17 cellular contexts compared by ENCODE assay signal in the genomic region with DNA sequence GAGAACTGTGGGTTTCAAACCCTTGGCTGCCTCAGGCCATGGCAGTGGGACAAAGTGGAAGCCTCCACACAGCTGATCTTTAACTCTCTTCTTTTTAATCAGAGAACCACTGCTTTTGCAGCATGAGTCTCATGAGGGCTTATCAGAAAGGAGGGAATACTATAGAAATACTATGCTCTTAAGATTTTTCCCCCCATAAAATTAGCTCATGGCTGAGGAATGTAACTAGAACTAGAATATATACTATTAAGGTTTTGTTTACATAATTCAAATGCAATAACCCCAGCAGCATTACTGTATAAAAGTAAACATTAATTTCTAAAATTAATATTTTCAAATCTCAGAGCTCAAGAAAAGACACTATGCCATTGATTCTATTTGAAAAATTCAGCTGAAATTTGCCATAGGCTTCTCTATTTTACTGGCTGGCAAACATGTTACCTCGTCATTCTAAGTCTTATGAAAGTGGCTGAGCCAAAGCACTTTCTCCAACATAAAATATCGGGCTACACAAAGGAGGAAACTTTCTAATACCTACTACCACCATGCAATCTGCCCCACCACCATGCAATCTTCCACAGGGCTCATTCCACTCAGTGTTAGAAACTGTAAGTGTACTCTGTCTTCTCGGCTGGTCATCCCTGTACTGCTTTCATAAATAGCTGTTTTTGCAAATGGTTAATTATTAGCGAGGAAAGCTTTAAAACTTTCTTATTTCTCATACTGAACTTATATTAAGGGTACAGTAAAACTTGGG. TPM values are rescaled to one million over a fixed set of nuclear protein-coding genes. Genes with fewer than 3 reads are reported as not detected.
A peak's percentile ranks its signal among the peaks of the same experiment; 100 is the strongest.
DNase-seq lines count a peak whose midpoint lies in the region; ATAC-seq and TF ChIP-seq lines count a peak whose summit lies in the region.
"Had no signal": no experiment of that assay in that cellular context is flagged by ENCODE, and none has a peak within 500 bp of the region (broad histone marks: within the 10 kb centered on the region; RNA-seq: fewer than 3 reads in every experiment).

No MANE protein-coding gene starts in this region.

- no peaks in the 10 kb centered on the region for H3K27me3 Mint-ChIP-seq in activated naive CD4-positive, alpha-beta T cell treated with anti-CD3 and anti-CD28 coated beads, Interleukin-2, amount 10 ng/mL, durations not matched to agents 7 days and 5 days

- H3K79me2 ChIP-seq in PC-3 (ENCODE audit: low read length) (no peaks in the 10 kb centered on the region), fibroblast of lung (ENCODE audit: control insufficient read depth, insufficient read depth, low read length) (no peaks in the 10 kb centered on the region)

- peak; percentile 88 for ATAC-seq in PC-3
- ATAC-seq: CD8-positive, alpha-beta T cell had no signal

- no peak overlapping the region for H3K27ac Mint-ChIP-seq in activated naive CD4-positive, alpha-beta T cell treated with anti-CD3 and anti-CD28 coated beads, Interleukin-2, amount 10 ng/mL, durations not matched to agents 7 days and 5 days
- H3K27ac Mint-ChIP-seq: CD8-positive, alpha-beta T cell had no signal

- intact Hi-C loops in PC-3 (cut with micrococcal nuclease): loop anchor here (1.0 to 2.0 kb wide), 2 partner anchors 15 to 36 kb away; no protein-coding TSS in a partner anchor

- H3K4me3 ChIP-seq in PC-3 (ENCODE audit: low read length) (peak overlapping the region; percentile 14; the same call in 1 of the 2 replicates), fibroblast of lung (replicated peaks in 1 of 4; ENCODE audit: control extremely low read depth in 1 of 4, insufficient read depth in 1 of 4, low read depth in 3 of 4, low read length in 4 of 4) (no peak overlapping the region)
- H3K4me3 ChIP-seq: BLaER1, HAP-1 had no signal

- H3K36me3 Mint-ChIP-seq in activated naive CD4-positive, alpha-beta T cell treated with anti-CD3 and anti-CD28 coated beads, Interleukin-2, amount 10 ng/mL, durations not matched to agents 7 days and 5 days: no peaks in the 10 kb centered on the region

- H3K4me1 ChIP-seq in PC-3 (ENCODE audit: insufficient read depth, low read length) (peaks cover 21% of the 10 kb centered on the region), fibroblast of lung (ENCODE audit: control insufficient read depth, extremely low read depth, insufficient read depth, low read length) (no peaks in the 10 kb centered on the region)
- H3K4me1 ChIP-seq: BLaER1, HAP-1 had no signal

- H3F3A ChIP-seq in PC-3 (ENCODE audit: low read length, unreplicated experiment): no peaks in the 10 kb centered on the region

- H4K20me1 ChIP-seq in PC-3 (ENCODE audit: low read length) (no peaks in the 10 kb centered on the region), fibroblast of lung (ENCODE audit: control insufficient read depth, extremely low read depth, insufficient read depth, low read length) (no peaks in the 10 kb centered on the region)
- H4K20me1 ChIP-seq: BLaER1 had no signal

- H3K27me3 ChIP-seq in PC-3 (ENCODE audit: low read length) (no peaks in the 10 kb centered on the region), fibroblast of lung (ENCODE audit: control insufficient read depth, insufficient read depth, low read length) (no peaks in the 10 kb centered on the region)
- H3K27me3 ChIP-seq: BLaER1 had no signal

- CTCF ChIA-PET in PC-3 (lab: Charles Lee): interaction anchor here (0.6 to 0.9 kb wide), 2 partner anchors 8 to 64 kb away, joined by 3 to 4 read pairs; no protein-coding TSS in a partner anchor
- CTCF ChIA-PET in activated naive CD4-positive, alpha-beta T cell treated with anti-CD3 and anti-CD28 coated beads, Interleukin-2, amount 10 ng/mL, durations not matched to agents 7 days and 5 days (lab: Charles Lee): interaction anchor here (2.4 kb wide), 1 partner anchor 8 kb away, joined by 10 read pairs; no protein-coding TSS in a partner anchor

- no TSS peak for BruUV-seq in PC-3 (replicated peaks; lab: Mats Ljungman, UMichigan)

- H3K9ac ChIP-seq in PC-3 (ENCODE audit: low read length): no peak overlapping the region
- no peak overlapping the region for H3K9ac ChIP-seq in fibroblast of lung (ENCODE audit: insufficient read depth, low read length)
- H3K9ac ChIP-seq: BLaER1 had no signal

- peak overlapping the region; percentile 65 for H3K4me2 ChIP-seq in PC-3 (ENCODE audit: low read length)
- peak overlapping the region; percentile 9 for H3K4me2 ChIP-seq in fibroblast of lung (ENCODE audit: extremely low read depth, insufficient read depth, low read length)
- H3K4me2 ChIP-seq: BLaER1 had no signal

- H3K9me3 Mint-ChIP-seq in activated naive CD4-positive, alpha-beta T cell treated with anti-CD3 and anti-CD28 coated beads, Interleukin-2, amount 10 ng/mL, durations not matched to agents 7 days and 5 days: no peaks in the 10 kb centered on the region
- H3K9me3 Mint-ChIP-seq: CD8-positive, alpha-beta T cell had no signal

- H3K9me2 ChIP-seq in PC-3 (replicated peaks; ENCODE audit: low read length): no peaks in the 10 kb centered on the region

- TF ChIP-seq CTCF in PC-3 (conservative IDR thresholded peaks at IDR 0.05; ENCODE audit: low read depth, low read length): no peak
- no peak for TF ChIP-seq CTCF in fibroblast of lung (conservative IDR thresholded peaks at IDR 0.05 in 1 of 2, IDR thresholded peaks at IDR 0.05 in 1 of 2; ENCODE audit: low read depth in 1 of 2, low read length in 2 of 2)

- H3K27ac ChIP-seq in PC-3 (ENCODE audit: low read length) (peak overlapping the region; percentile 36), fibroblast of lung (ENCODE audit: insufficient read depth, low read length) (no peak overlapping the region)
- H3K27ac ChIP-seq: BLaER1, HL-60 had no signal

- no peaks in the 10 kb centered on the region for H3K4me1 Mint-ChIP-seq in activated naive CD4-positive, alpha-beta T cell treated with anti-CD3 and anti-CD28 coated beads, Interleukin-2, amount 10 ng/mL, durations not matched to agents 7 days and 5 days

- H2AFZ ChIP-seq in PC-3 (ENCODE audit: low read length) (no peak overlapping the region), fibroblast of lung (ENCODE audit: low read length) (no peak overlapping the region)

- H3K36me3 ChIP-seq in PC-3 (ENCODE audit: low read depth, low read length): no peaks in the 10 kb centered on the region
- H3K36me3 ChIP-seq in fibroblast of lung (ENCODE audit: control insufficient read depth, insufficient read depth, low read length): no peaks in the 10 kb centered on the region
- H3K36me3 ChIP-seq: BLaER1, HAP-1 had no signal

- POLR2A ChIA-PET in PC-3 (lab: Charles Lee; ENCODE audit: unreplicated experiment): interaction anchor here (0.6 to 0.7 kb wide), 3 partner anchors 10 to 46 kb away, joined by 4 to 5 read pairs (median 4); a partner anchor contains a TSS

- DNase-seq in ELR (ENCODE audit: low read depth): peak; percentile 25
- DNase-seq in PC-3: peak; percentile 70
- peak in 1 of 2 donors; percentile 51 for DNase-seq in fibroblast of lung (ENCODE audit: low read depth in 2 of 2)
- no peak for DNase-seq in NCI-H2029 treated with DMSO at 0.1 percent for 48 hours (lab: John Stamatoyannopoulos, UW)
- no peak for DNase-seq in C1 segment of cervical spinal cord (lab: John Stamatoyannopoulos, UW)
- DNase-seq in NCI-H2081 treated with DMSO at 0.1 percent for 48 hours (lab: John Stamatoyannopoulos, UW): no peak
- DNase-seq in activated naive CD4-positive, alpha-beta T cell treated with anti-CD3 and anti-CD28 coated beads, Interleukin-2, amount 10 ng/mL, durations not matched to agents 7 days and 5 days: no peak
- DNase-seq: AML-193; Calu3; CD8-positive, alpha-beta T cell; DMS79 treated with DMSO at 0.1 percent for 48 hours; GDM1; Karpas-422; KBM-7 had no signal

- no peak overlapping the region for H3K4me3 Mint-ChIP-seq in activated naive CD4-positive, alpha-beta T cell treated with anti-CD3 and anti-CD28 coated beads, Interleukin-2, amount 10 ng/mL, durations not matched to agents 7 days and 5 days
- H3K4me3 Mint-ChIP-seq: CD8-positive, alpha-beta T cell had no signal

- H3K9me3 ChIP-seq in PC-3 (ENCODE audit: low read length): no peaks in the 10 kb centered on the region
- no peaks in the 10 kb centered on the region for H3K9me3 ChIP-seq in fibroblast of lung (ENCODE audit: control insufficient read depth, insufficient read depth, low read depth, low read length)
- H3K9me3 ChIP-seq: BLaER1, HAP-1 had no signal

RNA-seq across cellular contexts. Expression of a gene that starts 42.5 kb away (rescaled TPM):
- total RNA-seq in PC-3 (2014; rRNA removed) (6.6 and 8.9 TPM in 2 replicates), fibroblast of lung (11.6 and 13.4 TPM in 2 replicates)
- 7.0 and 8.3 TPM in 2 replicates for polyA plus RNA-seq in fibroblast of lung
- polyA plus RNA-seq in fibroblast of lung (2012): 3.8 and 4.7 TPM in 2 replicates
- 1.2 and 1.6 TPM in 2 replicates for polyA minus RNA-seq in fibroblast of lung (ENCODE audit: low replicate concordance)

RNA-seq across cellular contexts. Expression of a gene that starts 45.6 kb away (rescaled TPM):
- total RNA-seq in PC-3 (2014; rRNA removed): 10.0 and 12.1 TPM in 2 replicates
- total RNA-seq in fibroblast of lung: 5.6 and 5.8 TPM in 2 replicates
- polyA plus RNA-seq in fibroblast of lung: 4.7 and 6.0 TPM in 2 replicates
- 4.2 and 6.1 TPM in 2 replicates for polyA plus RNA-seq in fibroblast of lung (2012)
- not detected in 2 replicates for polyA minus RNA-seq in fibroblast of lung (ENCODE audit: low replicate concordance)

Comparison
In these comparisons a context has a peak if more than half of its experiments do, and no peak if none do; other contexts are left out.
1. DNase-seq: peak in ELR (single experiment) and PC-3 (single experiment); none in NCI-H2029 treated with DMSO at 0.1 percent for 48 hours (single experiment), C1 segment of cervical spinal cord (0 of 14), NCI-H2081 treated with DMSO at 0.1 percent for 48 hours (single experiment) and activated naive CD4-positive, alpha-beta T cell treated with anti-CD3 and anti-CD28 coated beads, Interleukin-2, amount 10 ng/mL, durations not matched to agents 7 days and 5 days (single experiment).